In genomic region chr13:42214445-42214844, GRCh38 we compare ENCODE assay signal across 21 cellular contexts.
"Had no signal": no experiment of that assay in that cellular context is flagged by ENCODE, and none has a peak within 500 bp of the region (broad histone marks: within the 10 kb centered on the region; RNA-seq: fewer than 3 reads in every experiment).

No MANE protein-coding gene starts in this region.

- H3K27me3 ChIP-seq: esophagus squamous epithelium, hepatocyte, spleen, tibial artery, upper lobe of left lung, uterus had no signal

- H3K4me3 Mint-ChIP-seq: naive thymus-derived CD8-positive, alpha-beta T cell; neural crest cell; stimulated activated memory B cell treated with anti-CD40 and anti-IgM and Interleukin-4, amounts not matched to agents 10 μg/mL and 1 μg/mL and 100 μg/mL, for 72 hours; stimulated activated naive CD8-positive, alpha-beta T cell treated with anti-CD3 and anti-CD28 coated beads, Interleukin-15, Interleukin-2, amounts not matched to agents 100 ng/mL and 50 ng/mL, for 24 hours had no signal

- H3K4me1 ChIP-seq: spleen, tibial artery, upper lobe of left lung, uterus had no signal

- H3K4me2 ChIP-seq: hepatocyte had no signal

- H3K4me1 Mint-ChIP-seq: naive thymus-derived CD8-positive, alpha-beta T cell; stimulated activated memory B cell treated with anti-CD40 and anti-IgM and Interleukin-4, amounts not matched to agents 10 μg/mL and 1 μg/mL and 100 μg/mL, for 72 hours had no signal

- H3K36me3 Mint-ChIP-seq: stimulated activated memory B cell treated with anti-CD40 and anti-IgM and Interleukin-4, amounts not matched to agents 10 μg/mL and 1 μg/mL and 100 μg/mL, for 72 hours had no signal

- ATAC-seq: mucosa of descending colon; naive thymus-derived CD8-positive, alpha-beta T cell; sciatic nerve; stimulated activated memory B cell treated with anti-CD40 and anti-IgM and Interleukin-4, amounts not matched to agents 10 μg/mL and 1 μg/mL and 100 μg/mL, for 72 hours had no signal

- H3K9me3 Mint-ChIP-seq: naive thymus-derived CD8-positive, alpha-beta T cell; neural crest cell; stimulated activated memory B cell treated with anti-CD40 and anti-IgM and Interleukin-4, amounts not matched to agents 10 μg/mL and 1 μg/mL and 100 μg/mL, for 72 hours; stimulated activated naive CD8-positive, alpha-beta T cell treated with anti-CD3 and anti-CD28 coated beads, Interleukin-15, Interleukin-2, amounts not matched to agents 100 ng/mL and 50 ng/mL, for 24 hours had no signal

- H3K9me3 ChIP-seq: mucosa of descending colon, spleen, tibial artery, upper lobe of left lung, uterus had no signal

- DNase-seq: effector CD8-positive, alpha-beta T cell; esophagus squamous epithelium; foreskin fibroblast; head of caudate nucleus; mucosa of descending colon; naive thymus-derived CD8-positive, alpha-beta T cell; posterior cingulate gyrus; spleen; stimulated activated CD4-positive, alpha-beta T cell treated with anti-CD3 and anti-CD28 coated beads, Interleukin-15, amount 100 ng/mL, for 24 hours; stimulated activated CD4-positive, alpha-beta T cell treated with anti-CD3 and anti-CD28 coated beads, Interleukin-1b, Interleukin-23, amount 100 ng/mL, for 48 hours; stimulated activated CD4-positive, alpha-beta T cell treated with anti-CD3 and anti-CD28 coated beads, Interleukin-4, amount 100 ng/mL, for 24 hours; tibial artery; upper lobe of left lung; uterus had no signal

- H3K27ac Mint-ChIP-seq: naive thymus-derived CD8-positive, alpha-beta T cell; stimulated activated memory B cell treated with anti-CD40 and anti-IgM and Interleukin-4, amounts not matched to agents 10 μg/mL and 1 μg/mL and 100 μg/mL, for 72 hours; stimulated activated naive CD8-positive, alpha-beta T cell treated with anti-CD3 and anti-CD28 coated beads, Interleukin-15, Interleukin-2, amounts not matched to agents 100 ng/mL and 50 ng/mL, for 24 hours had no signal

- H3K27me3 Mint-ChIP-seq: naive thymus-derived CD8-positive, alpha-beta T cell; stimulated activated memory B cell treated with anti-CD40 and anti-IgM and Interleukin-4, amounts not matched to agents 10 μg/mL and 1 μg/mL and 100 μg/mL, for 72 hours; stimulated activated naive CD8-positive, alpha-beta T cell treated with anti-CD3 and anti-CD28 coated beads, Interleukin-15, Interleukin-2, amounts not matched to agents 100 ng/mL and 50 ng/mL, for 24 hours had no signal

- H3K4me3 ChIP-seq: coronary artery, esophagus squamous epithelium, hepatocyte, mucosa of descending colon, spleen, tibial artery, upper lobe of left lung, uterus had no signal

- H3K27ac ChIP-seq: coronary artery, esophagus squamous epithelium, hepatocyte, spleen, tibial artery, upper lobe of left lung, uterus had no signal

- FAIRE-seq: endometrium had no signal
